In genomic region chr6:26358511-26358981, GRCh38 we compare ENCODE assay signal across 13 cellular contexts. TPM values are rescaled to one million over a fixed set of nuclear protein-coding genes. Genes with fewer than 3 reads are reported as not detected.
DNase-seq lines count a peak whose midpoint lies in the region; ATAC-seq, FAIRE-seq and TF ChIP-seq lines count a peak whose summit lies in the region.
"Had no signal": no experiment of that assay in that cellular context is flagged by ENCODE, and none has a peak within 500 bp of the region (broad histone marks: within the 10 kb centered on the region; RNA-seq: fewer than 3 reads in every experiment).

No MANE protein-coding gene starts in this region.

- H3K4me1 Mint-ChIP-seq in activated CD8-positive, alpha-beta T cell treated with anti-CD3 and anti-CD28 coated beads for 36 hours (ENCODE audit: low read depth): peaks cover 33% of the 10 kb centered on the region
- peaks cover 39% of the 10 kb centered on the region for H3K4me1 Mint-ChIP-seq in activated CD8-positive, alpha-beta T cell treated with anti-CD3 and anti-CD28 coated beads, Interleukin-2, amount 10 ng/mL, durations not matched to agents 7 days and 5 days (ENCODE audit: low read depth)
- H3K4me1 Mint-ChIP-seq in stimulated activated effector memory CD8-positive, alpha-beta T cell treated with anti-CD3 and anti-CD28 coated beads, Interleukin-12 subunit alpha, Interleukin-12 subunit beta, amount 100 ng/mL, for 72 hours: peaks cover 19% of the 10 kb centered on the region

- no peak overlapping the region for H3K27ac ChIP-seq in ovary
- H3K27ac ChIP-seq: thoracic aorta had no signal

- no peak for TF ChIP-seq EP300 in ovary (IDR thresholded peaks at IDR 0.05)

- FAIRE-seq in frontal cortex (lab: Jason Lieb, UNC): no peak

- DNase-seq in activated CD8-positive, alpha-beta T cell treated with anti-CD3 and anti-CD28 coated beads for 36 hours: peak; percentile 18
- no peak for DNase-seq in activated CD8-positive, alpha-beta T cell treated with anti-CD3 and anti-CD28 coated beads, Interleukin-2, amount 10 ng/mL, durations not matched to agents 7 days and 5 days
- DNase-seq in stimulated activated effector memory CD8-positive, alpha-beta T cell treated with anti-CD3 and anti-CD28 coated beads, Interleukin-12 subunit alpha, Interleukin-12 subunit beta, amount 100 ng/mL, for 72 hours (ENCODE audit: low spot score in 2 of 2): no peak
- no peak for DNase-seq in frontal cortex (ENCODE audit: low spot score in 2 of 2)
- DNase-seq in ovary: no peak
- no peak for DNase-seq in superior temporal gyrus (ENCODE audit: extremely low spot score)
- DNase-seq: activated gamma-delta T cell; caudate nucleus; NCI-H2029; stimulated activated CD4-positive, alpha-beta T cell treated with anti-CD3 and anti-CD28 coated beads, Interleukin-4, amount 100 ng/mL, for 1 hour had no signal

- H3K27ac Mint-ChIP-seq in activated CD8-positive, alpha-beta T cell treated with anti-CD3 and anti-CD28 coated beads for 36 hours: no peak overlapping the region
- no peak overlapping the region for H3K27ac Mint-ChIP-seq in activated CD8-positive, alpha-beta T cell treated with anti-CD3 and anti-CD28 coated beads, Interleukin-2, amount 10 ng/mL, durations not matched to agents 7 days and 5 days
- H3K27ac Mint-ChIP-seq in stimulated activated effector memory CD8-positive, alpha-beta T cell treated with anti-CD3 and anti-CD28 coated beads, Interleukin-12 subunit alpha, Interleukin-12 subunit beta, amount 100 ng/mL, for 72 hours: no peak overlapping the region

- POLR2A ChIA-PET in activated CD8-positive, alpha-beta T cell treated with anti-CD3 and anti-CD28 coated beads for 36 hours (lab: Charles Lee): no interaction called here
- POLR2A ChIA-PET in activated CD8-positive, alpha-beta T cell treated with anti-CD3 and anti-CD28 coated beads, Interleukin-2, amount 10 ng/mL, durations not matched to agents 7 days and 5 days (lab: Charles Lee): interaction anchor here (0.8 kb wide), 1 partner anchor 116 kb away, joined by 3 read pairs; no protein-coding TSS in a partner anchor

- 87 to 90% (median 87%) methylated on average over 7 of the region's 7 CpGs for WGBS in ovary, 3 donors

- CTCF ChIA-PET in activated CD8-positive, alpha-beta T cell treated with anti-CD3 and anti-CD28 coated beads for 36 hours (lab: Charles Lee): interaction anchor here (1.2 to 1.7 kb wide), 2 partner anchors 13 to 17 kb away, joined by 4 to 6 read pairs; no protein-coding TSS in a partner anchor
- CTCF ChIA-PET in activated CD8-positive, alpha-beta T cell treated with anti-CD3 and anti-CD28 coated beads, Interleukin-2, amount 10 ng/mL, durations not matched to agents 7 days and 5 days (lab: Charles Lee): interaction anchor here (1.3 to 1.4 kb wide), 2 partner anchors 8 to 17 kb away, joined by 3 read pairs; no protein-coding TSS in a partner anchor

- intact Hi-C loops in activated CD8-positive, alpha-beta T cell treated with anti-CD3 and anti-CD28 coated beads for 36 hours (cut with micrococcal nuclease): no loop called here
- intact Hi-C loops in ovary (cut with DNase I): no loop called here

- no peak for ATAC-seq in activated CD8-positive, alpha-beta T cell treated with anti-CD3 and anti-CD28 coated beads for 36 hours
- no peak for ATAC-seq in activated CD8-positive, alpha-beta T cell treated with anti-CD3 and anti-CD28 coated beads, Interleukin-2, amount 10 ng/mL, durations not matched to agents 7 days and 5 days
- peak; percentile 56 for ATAC-seq in HG02610 (IDR thresholded peaks at IDR 0.05; ENCODE audit: unreplicated experiment)
- peak; percentile 56 for ATAC-seq in HG03565 (IDR thresholded peaks at IDR 0.05; ENCODE audit: unreplicated experiment)
- peak; percentile 48 for ATAC-seq in stimulated activated effector memory CD8-positive, alpha-beta T cell treated with anti-CD3 and anti-CD28 coated beads, Interleukin-12 subunit alpha, Interleukin-12 subunit beta, amount 100 ng/mL, for 72 hours

- no peaks in the 10 kb centered on the region for H3K9me3 ChIP-seq in ovary
- H3K9me3 ChIP-seq: thoracic aorta had no signal

- H3K9me3 Mint-ChIP-seq in activated CD8-positive, alpha-beta T cell treated with anti-CD3 and anti-CD28 coated beads for 36 hours: no peaks in the 10 kb centered on the region
- no peaks in the 10 kb centered on the region for H3K9me3 Mint-ChIP-seq in activated CD8-positive, alpha-beta T cell treated with anti-CD3 and anti-CD28 coated beads, Interleukin-2, amount 10 ng/mL, durations not matched to agents 7 days and 5 days (ENCODE audit: insufficient read depth)
- no peaks in the 10 kb centered on the region for H3K9me3 Mint-ChIP-seq in stimulated activated effector memory CD8-positive, alpha-beta T cell treated with anti-CD3 and anti-CD28 coated beads, Interleukin-12 subunit alpha, Interleukin-12 subunit beta, amount 100 ng/mL, for 72 hours

- no peak for TF ChIP-seq POLR2A in ovary (IDR thresholded peaks at IDR 0.05)

- H3K4me3 ChIP-seq in ovary: no peak overlapping the region
- H3K4me3 ChIP-seq: thoracic aorta had no signal

- H3K36me3 ChIP-seq in ovary: no peaks in the 10 kb centered on the region
- H3K36me3 ChIP-seq: thoracic aorta had no signal

- TF ChIP-seq CTCF in activated CD8-positive, alpha-beta T cell treated with anti-CD3 and anti-CD28 coated beads for 36 hours (IDR thresholded peaks at IDR 0.05): no peak
- TF ChIP-seq CTCF in ovary (IDR thresholded peaks at IDR 0.05): no peak

- H3K36me3 Mint-ChIP-seq in activated CD8-positive, alpha-beta T cell treated with anti-CD3 and anti-CD28 coated beads for 36 hours (ENCODE audit: low read depth): no peaks in the 10 kb centered on the region
- H3K36me3 Mint-ChIP-seq in activated CD8-positive, alpha-beta T cell treated with anti-CD3 and anti-CD28 coated beads, Interleukin-2, amount 10 ng/mL, durations not matched to agents 7 days and 5 days (ENCODE audit: low read depth): peaks cover 2% of the 10 kb centered on the region
- H3K36me3 Mint-ChIP-seq in stimulated activated effector memory CD8-positive, alpha-beta T cell treated with anti-CD3 and anti-CD28 coated beads, Interleukin-12 subunit alpha, Interleukin-12 subunit beta, amount 100 ng/mL, for 72 hours: no peaks in the 10 kb centered on the region

- no peak overlapping the region for H3K4me3 Mint-ChIP-seq in activated CD8-positive, alpha-beta T cell treated with anti-CD3 and anti-CD28 coated beads for 36 hours
- H3K4me3 Mint-ChIP-seq in activated CD8-positive, alpha-beta T cell treated with anti-CD3 and anti-CD28 coated beads, Interleukin-2, amount 10 ng/mL, durations not matched to agents 7 days and 5 days: no peak overlapping the region
- H3K4me3 Mint-ChIP-seq in stimulated activated effector memory CD8-positive, alpha-beta T cell treated with anti-CD3 and anti-CD28 coated beads, Interleukin-12 subunit alpha, Interleukin-12 subunit beta, amount 100 ng/mL, for 72 hours: no peak overlapping the region

- H3K27me3 Mint-ChIP-seq in activated CD8-positive, alpha-beta T cell treated with anti-CD3 and anti-CD28 coated beads for 36 hours: no peaks in the 10 kb centered on the region
- H3K27me3 Mint-ChIP-seq in activated CD8-positive, alpha-beta T cell treated with anti-CD3 and anti-CD28 coated beads, Interleukin-2, amount 10 ng/mL, durations not matched to agents 7 days and 5 days (ENCODE audit: low read depth): peaks cover 2% of the 10 kb centered on the region

- H3K27me3 ChIP-seq in ovary: no peaks in the 10 kb centered on the region

- H3K4me1 ChIP-seq in ovary (ENCODE audit: insufficient read depth): no peaks in the 10 kb centered on the region

RNA-seq across cellular contexts. Expression of gene BTN3A2, which starts 6.5 kb away (rescaled TPM):
- total RNA-seq in activated CD8-positive, alpha-beta T cell treated with anti-CD3 and anti-CD28 coated beads for 36 hours: 10 to 100 TPM; 58.4 to 63.5 TPM
- total RNA-seq in activated CD8-positive, alpha-beta T cell treated with anti-CD3 and anti-CD28 coated beads, Interleukin-2, amount 10 ng/mL, durations not matched to agents 7 days and 5 days: 10 to 100 TPM; 69.0 to 78.3 TPM
- total RNA-seq in frontal cortex (2.0 TPM), ovary (10 to 100 TPM in 6 of 7 donors, 1 to 10 TPM in 1; 9.9 to 36.5 (median 16.5) TPM)
- 10 to 100 TPM; 22.9 to 45.7 TPM for polyA plus RNA-seq in ovary

RNA-seq across cellular contexts. Expression of gene BTN2A2, which starts 24.4 kb away (rescaled TPM):
- 10 to 100 TPM; 12.8 to 16.1 TPM for total RNA-seq in activated CD8-positive, alpha-beta T cell treated with anti-CD3 and anti-CD28 coated beads for 36 hours
- 10 to 100 TPM; 10.3 to 11.4 TPM for total RNA-seq in activated CD8-positive, alpha-beta T cell treated with anti-CD3 and anti-CD28 coated beads, Interleukin-2, amount 10 ng/mL, durations not matched to agents 7 days and 5 days
- total RNA-seq in frontal cortex (2.4 TPM), ovary (10 to 100 TPM; 10.7 to 23.0 (median 13.7) TPM)
- polyA plus RNA-seq in ovary: 10 to 100 TPM in 1 of 2 donors, 1 to 10 TPM in 1; 7.3 to 15.1 TPM

RNA-seq across cellular contexts. Expression of gene BTN3A1, which starts 43.5 kb away (rescaled TPM):
- 10 to 100 TPM; 32.7 to 34.0 TPM for total RNA-seq in activated CD8-positive, alpha-beta T cell treated with anti-CD3 and anti-CD28 coated beads for 36 hours
- 10 to 100 TPM; 45.6 to 47.9 TPM for total RNA-seq in activated CD8-positive, alpha-beta T cell treated with anti-CD3 and anti-CD28 coated beads, Interleukin-2, amount 10 ng/mL, durations not matched to agents 7 days and 5 days
- total RNA-seq in frontal cortex: 19.6 TPM
- 10 to 100 TPM; 11.0 to 33.4 (median 18.4) TPM for total RNA-seq in ovary
- 10 to 100 TPM; 14.5 to 64.5 TPM for polyA plus RNA-seq in ovary

Comparison
In these comparisons a context has a peak if more than half of its experiments do, and no peak if none do; other contexts are left out.
1. ATAC-seq: peak in HG02610 (single experiment), HG03565 (single experiment) and stimulated activated effector memory CD8-positive, alpha-beta T cell treated with anti-CD3 and anti-CD28 coated beads, Interleukin-12 subunit alpha, Interleukin-12 subunit beta, amount 100 ng/mL, for 72 hours (single experiment); none in activated CD8-positive, alpha-beta T cell treated with anti-CD3 and anti-CD28 coated beads for 36 hours (single experiment) and activated CD8-positive, alpha-beta T cell treated with anti-CD3 and anti-CD28 coated beads, Interleukin-2, amount 10 ng/mL, durations not matched to agents 7 days and 5 days (single experiment).